In the genomic region with DNA sequence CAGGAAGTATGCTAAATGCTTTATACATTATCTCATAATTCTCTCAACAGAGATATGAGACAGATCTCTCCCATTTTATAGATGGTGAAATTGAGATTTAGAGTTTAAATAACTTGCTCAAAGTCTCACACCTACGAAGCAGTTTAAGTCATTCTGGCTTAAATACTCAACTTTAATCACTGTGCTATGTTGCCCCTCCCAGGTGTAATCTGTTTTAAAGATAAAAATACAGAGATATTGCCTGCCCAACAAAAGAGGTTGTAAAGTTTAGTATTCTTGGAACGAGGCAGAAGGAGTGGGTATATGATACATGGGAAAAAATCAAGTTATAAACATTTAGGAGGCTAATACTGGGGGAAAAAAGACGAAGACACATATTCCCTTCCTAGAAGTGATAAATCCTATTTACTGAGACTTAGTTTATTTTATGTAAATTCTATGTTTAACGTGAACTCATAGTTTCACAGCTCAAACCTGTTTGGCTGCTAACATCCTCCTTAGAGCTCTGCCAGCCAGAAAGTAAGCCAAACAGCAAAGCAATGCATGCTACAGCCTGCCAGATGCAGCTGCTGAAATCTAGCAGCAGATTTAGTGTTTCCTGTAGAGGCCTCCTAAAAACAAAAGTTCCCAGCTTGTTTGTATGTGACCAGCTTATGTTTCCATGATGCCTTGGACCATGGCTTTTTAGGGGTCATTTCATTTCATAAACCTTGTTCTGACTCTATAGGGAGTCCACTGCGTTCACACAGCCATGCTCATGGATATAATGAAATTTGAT, we compare ENCODE assay signal across 17 cellular contexts.
DNase-seq lines count a peak whose midpoint lies in the region; ATAC-seq and TF ChIP-seq lines count a peak whose summit lies in the region.
"Had no signal": no experiment of that assay in that cellular context is flagged by ENCODE, and none has a peak within 500 bp of the region (broad histone marks: within the 10 kb centered on the region; RNA-seq: fewer than 3 reads in every experiment).

No MANE protein-coding gene starts in this region.

- peak; percentile 39 for DNase-seq in DMS 273 (lab: John Stamatoyannopoulos, UW; ENCODE audit: unreplicated experiment)
- no peak for DNase-seq in DMS 273 treated with DMSO at 0.1 percent for 48 hours (lab: John Stamatoyannopoulos, UW)
- DNase-seq in colonic mucosa = peak; percentile 54
- peak; percentile 47 to 95 for DNase-seq in lung microvascular endothelial cell (ENCODE audit: low read depth in 2 of 2)
- DNase-seq in suprapubic skin (ENCODE audit: low spot score in 2 of 2) = no peak
- no peak for DNase-seq in cortex of kidney (lab: John Stamatoyannopoulos, UW)
- DNase-seq: activated naive CD4-positive, alpha-beta T cell treated with anti-CD3 and anti-CD28 coated beads, Interleukin-2, amount 10 ng/mL, durations not matched to agents 7 days and 5 days; natural killer cell; NCI-H1417 treated with DMSO at 0.1 percent for 48 hours; spleen; testis; WERI-Rb-1 had no signal

- no peak for TF ChIP-seq EP300 in suprapubic skin (IDR thresholded peaks at IDR 0.05)

- H3K4me3 ChIP-seq in colonic mucosa = no peak overlapping the region
- H3K4me3 ChIP-seq in suprapubic skin = no peak overlapping the region
- H3K4me3 ChIP-seq: coronary artery, spleen, testis had no signal

- H3K4me1 ChIP-seq in colonic mucosa = no peaks in the 10 kb centered on the region
- H3K4me1 ChIP-seq in suprapubic skin = peaks cover 44% of the 10 kb centered on the region
- H3K4me1 ChIP-seq: spleen, testis had no signal

- peak overlapping the region; percentile 67 for H3K27ac ChIP-seq in colonic mucosa
- H3K27ac ChIP-seq in suprapubic skin = peak overlapping the region; percentile 81
- H3K27ac ChIP-seq: 22Rv1, coronary artery, testis, WERI-Rb-1 had no signal

- H3K9me3 ChIP-seq in colonic mucosa (no peaks in the 10 kb centered on the region), suprapubic skin (no peaks in the 10 kb centered on the region)
- H3K9me3 ChIP-seq: spleen, testis had no signal

- TF ChIP-seq CTCF in colonic mucosa (IDR thresholded peaks at IDR 0.05) (no peak), suprapubic skin (IDR thresholded peaks at IDR 0.05) (no peak)

- ATAC-seq in GM21717 (IDR thresholded peaks at IDR 0.05; ENCODE audit: unreplicated experiment) = no peak
- no peak for ATAC-seq in GM19328 (IDR thresholded peaks at IDR 0.05; ENCODE audit: unreplicated experiment)
- ATAC-seq: natural killer cell, SK-N-SH treated with all-trans-retinoic acid at 6 μM for 48 hours had no signal

- no peak for TF ChIP-seq POLR2A in suprapubic skin (IDR thresholded peaks at IDR 0.05)

- H3K27me3 ChIP-seq in colonic mucosa (no peaks in the 10 kb centered on the region), suprapubic skin (no peaks in the 10 kb centered on the region)
- H3K27me3 ChIP-seq: spleen, testis had no signal

- peak overlapping the region in 1 of 2 donors; percentile 68 for H3K9ac ChIP-seq in colonic mucosa (ENCODE audit: low read depth in 2 of 2, low read length in 2 of 2)

- no peaks in the 10 kb centered on the region for H3K36me3 ChIP-seq in colonic mucosa
- no peaks in the 10 kb centered on the region for H3K36me3 ChIP-seq in suprapubic skin
- H3K36me3 ChIP-seq: spleen, WERI-Rb-1 had no signal

- intact Hi-C loops in colonic mucosa (cut with DNase I) = loop anchor here (10.0 kb wide), 1 partner anchor 113 kb away; no protein-coding TSS in a partner anchor

- WGBS in suprapubic skin = 22% methylated on average over 5 of the region's 5 CpGs

Comparison
In these comparisons a context has a peak if more than half of its experiments do, and no peak if none do; other contexts are left out.
1. DNase-seq: peak in DMS 273 (single experiment), colonic mucosa (single experiment) and lung microvascular endothelial cell (2 of 2); none in DMS 273 treated with DMSO at 0.1 percent for 48 hours (single experiment), suprapubic skin (0 of 2) and cortex of kidney (single experiment).